8 cellular contexts compared by ENCODE assay signal in genomic region chr1:248837045-248837793, GRCh38. TPM values are rescaled to one million over a fixed set of nuclear protein-coding genes. Genes with fewer than 3 reads are reported as not detected.
DNase-seq lines count a peak whose midpoint lies in the region; ATAC-seq, FAIRE-seq and TF ChIP-seq lines count a peak whose summit lies in the region.

No MANE protein-coding gene starts in this region.

- peak overlapping the region; percentile 77 for H3K9ac ChIP-seq in ES-I3 (ENCODE audit: low read depth, low read length)

- H3K27ac ChIP-seq in sigmoid colon, result peak overlapping the region; percentile 99 to 100 (median 100)

- peaks cover 6% of the 10 kb centered on the region for H3K27me3 Mint-ChIP-seq in T-helper 17 cell

- no peak for FAIRE-seq in D721Med (lab: Jason Lieb, UNC)

- H3K4me1 ChIP-seq in ES-I3 (ENCODE audit: insufficient read depth, low read length) (peaks cover 5% of the 10 kb centered on the region), sigmoid colon (peaks cover 0 to 39% (median 37%) of the 10 kb centered on the region in 4 donors)

- 50 to 51% methylated on average over 11 of the region's 11 CpGs for WGBS in sigmoid colon, 2 donors

- TF ChIP-seq CTCF in fibroblast of mammary gland (conservative IDR thresholded peaks at IDR 0.05; ENCODE audit: control insufficient read depth, insufficient read depth, low read depth, low read length) (no peak), sigmoid colon (IDR thresholded peaks at IDR 0.05) (no peak), D721Med (IDR thresholded peaks at IDR 0.05; ENCODE audit: insufficient read depth, missing control alignments) (no peak)

- H3K4me3 ChIP-seq in fibroblast of mammary gland (ENCODE audit: control insufficient read depth, low read depth, low read length) (peak overlapping the region; percentile 64), sigmoid colon (peak overlapping the region; percentile 35 to 96 (median 88))

- H3K27me3 ChIP-seq in sigmoid colon, result no peaks in the 10 kb centered on the region

- intact Hi-C loops in sigmoid colon (cut with DNase I), result no loop called here

- H3K4me3 Mint-ChIP-seq in T-helper 17 cell, result no peak overlapping the region

- peaks cover 15% of the 10 kb centered on the region for H3K4me1 Mint-ChIP-seq in T-helper 17 cell

- H3K9me3 ChIP-seq in ES-I3 (ENCODE audit: control insufficient read depth, insufficient read depth, low read length) (no peaks in the 10 kb centered on the region), sigmoid colon (no peaks in the 10 kb centered on the region), T-helper 17 cell (ENCODE audit: control insufficient read depth, low read length, poor library complexity, severe bottlenecking) (no peaks in the 10 kb centered on the region)

- H3K27ac Mint-ChIP-seq in T-helper 17 cell, result no peak overlapping the region

- ATAC-seq in T-helper 17 cell, result no peak
- ATAC-seq in HG02970 (IDR thresholded peaks at IDR 0.05; ENCODE audit: low FRiP score, unreplicated experiment), result no peak

- TF ChIP-seq POLR2A in sigmoid colon (IDR thresholded peaks at IDR 0.05), result no peak

- no peaks in the 10 kb centered on the region for H3K36me3 Mint-ChIP-seq in T-helper 17 cell (ENCODE audit: low read depth)

- DNase-seq in NCI-H2029 treated with DMSO at 0.1 percent for 48 hours (lab: John Stamatoyannopoulos, UW), result peak; percentile 56
- no peak for DNase-seq in fibroblast of mammary gland (ENCODE audit: low read depth)
- DNase-seq in sigmoid colon, result no peak
- no peak for DNase-seq in NOMO-1 treated with dmso at 0.1 percent for 144 hours (lab: John Stamatoyannopoulos, UW; ENCODE audit: unreplicated experiment)
- DNase-seq in T-helper 17 cell, result no peak
- DNase-seq in D721Med (ENCODE audit: insufficient read length, low spot score), result no peak

- no peak for TF ChIP-seq EP300 in sigmoid colon (IDR thresholded peaks at IDR 0.05)

- H3K36me3 ChIP-seq in ES-I3 (ENCODE audit: insufficient read depth, low read length) (no peaks in the 10 kb centered on the region), sigmoid colon (no peaks in the 10 kb centered on the region)

RNA-seq across cellular contexts. Expression of gene ZNF672, which starts 0.8 kb away (rescaled TPM):
- total RNA-seq in sigmoid colon, result 10 to 100 TPM; 17.5 to 31.1 (median 22.5) TPM
- polyA plus RNA-seq in sigmoid colon, result 10 to 100 TPM; 14.4 to 25.6 (median 17.6) TPM
- 10 to 100 TPM; 23.1 to 28.8 TPM for total RNA-seq in T-helper 17 cell

RNA-seq across cellular contexts. Expression of gene SH3BP5L, which starts 11.5 kb away (rescaled TPM):
- total RNA-seq in sigmoid colon, result 10 to 100 TPM; 13.7 to 18.3 (median 15.3) TPM
- polyA plus RNA-seq in sigmoid colon, result 10 to 100 TPM; 16.2 to 23.5 (median 19.0) TPM
- 10 to 100 TPM; 13.3 to 20.0 TPM for total RNA-seq in T-helper 17 cell

RNA-seq across cellular contexts. Expression of gene ZNF692, which starts 21.7 kb away (rescaled TPM):
- 10 to 100 TPM; 23.5 to 59.8 (median 30.9) TPM for total RNA-seq in sigmoid colon
- 10 to 100 TPM in 2 of 3 donors, 1 to 10 TPM in 1; 5.4 to 63.2 (median 10.4) TPM for polyA plus RNA-seq in sigmoid colon
- 10 to 100 TPM; 35.0 to 41.4 TPM for total RNA-seq in T-helper 17 cell
